Comparison of ENCODE assay signal across 24 cellular contexts in genomic region chr17:19709841-19710240, GRCh38. TPM values are rescaled to one million over a fixed set of nuclear protein-coding genes. Genes with fewer than 3 reads are reported as not detected.
DNase-seq lines count a peak whose midpoint lies in the region; ATAC-seq and TF ChIP-seq lines count a peak whose summit lies in the region.
"Had no signal": no experiment of that assay in that cellular context is flagged by ENCODE, and none has a peak within 500 bp of the region (broad histone marks: within the 10 kb centered on the region; RNA-seq: fewer than 3 reads in every experiment).

No MANE protein-coding gene starts in this region.

- intact Hi-C loops in esophagus muscularis mucosa (cut with DNase I): no loop called here

- ATAC-seq in HG03342 (IDR thresholded peaks at IDR 0.05; ENCODE audit: unreplicated experiment) (no peak), GM18517 (IDR thresholded peaks at IDR 0.05; ENCODE audit: unreplicated experiment) (no peak)
- ATAC-seq: HepG2 had no signal

- no peaks in the 10 kb centered on the region for H3K36me3 Mint-ChIP-seq in osteocyte (ENCODE audit: unreplicated experiment)
- H3K36me3 Mint-ChIP-seq: CD14-positive monocyte had no signal

- no peaks in the 10 kb centered on the region for H3K27me3 Mint-ChIP-seq in osteocyte (ENCODE audit: unreplicated experiment)
- H3K27me3 Mint-ChIP-seq: B cell had no signal

- no peaks in the 10 kb centered on the region for H3K36me3 ChIP-seq in esophagus muscularis mucosa

- no peak for TF ChIP-seq POLR2A in esophagus muscularis mucosa (IDR thresholded peaks at IDR 0.05; ENCODE audit: low read depth)

- H3K9me3 Mint-ChIP-seq in osteocyte (ENCODE audit: unreplicated experiment): no peaks in the 10 kb centered on the region
- H3K9me3 Mint-ChIP-seq: CD14-positive monocyte had no signal

- no peaks in the 10 kb centered on the region for H3K4me1 ChIP-seq in esophagus muscularis mucosa

- no peak for TF ChIP-seq EP300 in esophagus muscularis mucosa (IDR thresholded peaks at IDR 0.05)

- H3K27ac ChIP-seq in esophagus muscularis mucosa (replicated peaks in 1 of 4): no peak overlapping the region
- H3K27ac ChIP-seq: GM23248 had no signal

- 89% methylated on average over 3 of the region's 3 CpGs for WGBS in esophagus muscularis mucosa

- H3K4me1 Mint-ChIP-seq in osteocyte (ENCODE audit: unreplicated experiment): no peaks in the 10 kb centered on the region
- H3K4me1 Mint-ChIP-seq: B cell, CD14-positive monocyte had no signal

- DNase-seq in GM10266 (ENCODE audit: extremely low spot score): peak; percentile 14
- peak; percentile 4 for DNase-seq in HuH-7 (ENCODE audit: low spot score)
- DNase-seq in esophagus muscularis mucosa (ENCODE audit: extremely low spot score): peak; percentile 66
- peak; percentile 48 for DNase-seq in osteocyte (ENCODE audit: extremely low spot score, unreplicated experiment)
- DNase-seq in stimulated activated CD4-positive, alpha-beta T cell treated with anti-CD3 and anti-CD28 coated beads, Interleukin-12 subunit alpha, Interleukin-12 subunit beta, amount 100 ng/mL, for 4 hours: no peak
- DNase-seq: EL; GF-D8; GM23248; KBM-7; MM.1S; NCI-H1092; NCI-H1436; NCI-H1930; NCI-H226; NCI-H510A treated with DMSO at 0.1 percent for 48 hours; NCI-H748 treated with DMSO at 0.1 percent for 48 hours; NK-92 treated with Interleukin-12 subunit alpha and Interleukin-12 subunit beta, amount 100 ng/mL, for 24 hours; SIG-M5; SK-N-SH had no signal

- no peak overlapping the region for H3K4me3 ChIP-seq in esophagus muscularis mucosa
- H3K4me3 ChIP-seq: GM23248 had no signal

- H3K9me3 ChIP-seq in esophagus muscularis mucosa: no peaks in the 10 kb centered on the region
- H3K9me3 ChIP-seq: SK-N-SH had no signal

- H3K27me3 ChIP-seq in esophagus muscularis mucosa: no peaks in the 10 kb centered on the region

- no peak for TF ChIP-seq CTCF in GM10266 (IDR thresholded peaks at IDR 0.05; ENCODE audit: control insufficient read depth, insufficient read depth, low read depth, missing control alignments)
- TF ChIP-seq CTCF in esophagus muscularis mucosa (IDR thresholded peaks at IDR 0.05): no peak
- TF ChIP-seq CTCF in osteocyte (IDR thresholded peaks at IDR 0.05): no peak

- no peak overlapping the region for H3K4me3 Mint-ChIP-seq in osteocyte (ENCODE audit: unreplicated experiment)
- H3K4me3 Mint-ChIP-seq: B cell, CD14-positive monocyte had no signal

- H3K27ac Mint-ChIP-seq in osteocyte (ENCODE audit: unreplicated experiment): no peak overlapping the region
- H3K27ac Mint-ChIP-seq: B cell had no signal

RNA-seq across cellular contexts. Expression of gene SLC47A2, which starts 6.5 kb away (rescaled TPM):
- not detected for total RNA-seq in esophagus muscularis mucosa
- 0.16 and 0.24 TPM in 2 replicates for total RNA-seq in osteocyte
- total RNA-seq: B cell, GM23248 had no signal

RNA-seq across cellular contexts. Expression of gene ALDH3A1, which starts 38.3 kb away (rescaled TPM):
- total RNA-seq in esophagus muscularis mucosa (1 to 10 TPM in 1 of 4 donors, under 1 TPM in 2, not detected in 1; 0.17 to 1.9 (median 0.42) TPM), osteocyte (0.52 and 1.6 TPM in 2 replicates)
- total RNA-seq: B cell had no signal
